18 cellular contexts compared by ENCODE assay signal in genomic region chr11:114260077-114260476, GRCh38. TPM values are rescaled to one million over a fixed set of nuclear protein-coding genes. Genes with fewer than 3 reads are reported as not detected.
DNase-seq lines count a peak whose midpoint lies in the region; ATAC-seq and TF ChIP-seq lines count a peak whose summit lies in the region.
"Had no signal": no experiment of that assay in that cellular context is flagged by ENCODE, and none has a peak within 500 bp of the region (broad histone marks: within the 10 kb centered on the region; RNA-seq: fewer than 3 reads in every experiment).

No MANE protein-coding gene starts in this region.

- peaks cover 57% of the 10 kb centered on the region for H3K4me1 Mint-ChIP-seq in brain

- peaks cover 9% of the 10 kb centered on the region for H3K27me3 Mint-ChIP-seq in brain
- H3K27me3 Mint-ChIP-seq: activated CD4-positive, alpha-beta memory T cell treated with anti-CD3 and anti-CD28 coated beads for 36 hours; progenitor cell of endocrine pancreas had no signal

- no peaks in the 10 kb centered on the region for H3K9me3 ChIP-seq in heart right ventricle
- H3K9me3 ChIP-seq in upper lobe of left lung = no peaks in the 10 kb centered on the region

- DNase-seq in heart right ventricle (no peak), Right ventricle myocardium superior (no peak), posterior vena cava (ENCODE audit: low spot score) (peak; percentile 76), upper lobe of left lung (no peak), NCI-H2227 (lab: John Stamatoyannopoulos, UW; ENCODE audit: unreplicated experiment) (no peak), T-helper 1 cell (no peak)
- DNase-seq: activated CD4-positive, alpha-beta memory T cell treated with anti-CD3 and anti-CD28 coated beads for 36 hours; activated naive CD8-positive, alpha-beta T cell treated with anti-CD3 and anti-CD28 coated beads, Interleukin-2, amount 10 ng/mL, durations not matched to agents 7 days and 5 days; activated T-cell treated with anti-CD3 and anti-CD28 coated beads, Interleukin-2, amount 50 U/mL, for 48 hours; central memory CD4-positive, alpha-beta T cell; EL; left colon; NK-92 treated with Interleukin-12 subunit alpha and Interleukin-12 subunit beta, amount 100 ng/mL, for 24 hours; RPMI8226; SW 1271 had no signal

- intact Hi-C loops in heart right ventricle (cut with DNase I) = loop anchor here in 9 of 10 donors (2.0 to 10.0 kb wide), 12 partner anchors 63 to 455 kb away; partner anchors contain the start of gene ZBTB16 (in 1 of the 9)
- intact Hi-C loops in Right ventricle myocardium superior (cut with DNase I) = loop anchor here (2.0 kb wide), 3 partner anchors 223 to 363 kb away; no protein-coding TSS in a partner anchor
- intact Hi-C loops in posterior vena cava (cut with DNase I) = loop anchor here (2.0 to 10.0 kb wide), 4 partner anchors 223 to 363 kb away; partner anchors contain the start of gene HTR3B (in 1 of the 2)

- WGBS in heart right ventricle, 2 donors = 82 to 97% methylated on average over 6 of the region's 6 CpGs
- 90 to 91% methylated on average over 6 of the region's 6 CpGs for WGBS in upper lobe of left lung, 2 donors

- no peak for TF ChIP-seq CTCF in heart right ventricle (IDR thresholded peaks at IDR 0.05)
- no peak for TF ChIP-seq CTCF in brain (conservative IDR thresholded peaks at IDR 0.05)
- TF ChIP-seq CTCF in upper lobe of left lung (IDR thresholded peaks at IDR 0.05) = no peak

- ATAC-seq in heart right ventricle = peak in 1 of 8 donors; percentile 0
- ATAC-seq in Right ventricle myocardium superior (ENCODE audit: poor library complexity) = no peak
- ATAC-seq in upper lobe of left lung (ENCODE audit: low FRiP score in 2 of 2) = no peak
- ATAC-seq in GM21367 (IDR thresholded peaks at IDR 0.05; ENCODE audit: unreplicated experiment) = no peak
- ATAC-seq: left colon had no signal

- H3K27me3 ChIP-seq in heart right ventricle (no peaks in the 10 kb centered on the region), upper lobe of left lung (no peaks in the 10 kb centered on the region)

- TF ChIP-seq POLR2A in upper lobe of left lung (IDR thresholded peaks at IDR 0.05) = no peak

- no peaks in the 10 kb centered on the region for H3K36me3 ChIP-seq in heart right ventricle
- H3K36me3 ChIP-seq in upper lobe of left lung = peaks cover 0 to 33% (median 12%) of the 10 kb centered on the region in 4 donors

- TF ChIP-seq EP300 in upper lobe of left lung (IDR thresholded peaks at IDR 0.05) = no peak

- no peaks in the 10 kb centered on the region for H3K36me3 Mint-ChIP-seq in brain
- H3K36me3 Mint-ChIP-seq: activated CD4-positive, alpha-beta memory T cell treated with anti-CD3 and anti-CD28 coated beads for 36 hours; activated naive CD8-positive, alpha-beta T cell treated with anti-CD3 and anti-CD28 coated beads, Interleukin-2, amount 10 ng/mL, durations not matched to agents 7 days and 5 days had no signal

- H3K9me3 Mint-ChIP-seq in brain = peaks cover 0 to 5% (median 0%) of the 10 kb centered on the region in 5 experiments
- H3K9me3 Mint-ChIP-seq: activated CD4-positive, alpha-beta memory T cell treated with anti-CD3 and anti-CD28 coated beads for 36 hours; activated naive CD8-positive, alpha-beta T cell treated with anti-CD3 and anti-CD28 coated beads, Interleukin-2, amount 10 ng/mL, durations not matched to agents 7 days and 5 days had no signal

- H3K4me1 ChIP-seq in heart right ventricle (peaks cover 20 to 66% (median 53%) of the 10 kb centered on the region in 9 donors), upper lobe of left lung (peaks cover 57 to 73% (median 58%) of the 10 kb centered on the region in 4 donors)

- H3K4me3 Mint-ChIP-seq in brain = peak overlapping the region in 2 of 5 experiments; percentile 20 to 24
- H3K4me3 Mint-ChIP-seq: activated CD4-positive, alpha-beta memory T cell treated with anti-CD3 and anti-CD28 coated beads for 36 hours; activated naive CD8-positive, alpha-beta T cell treated with anti-CD3 and anti-CD28 coated beads, Interleukin-2, amount 10 ng/mL, durations not matched to agents 7 days and 5 days had no signal

- peak overlapping the region in 6 of 10 donors; percentile 7 to 87 (median 35) for H3K27ac ChIP-seq in heart right ventricle
- H3K27ac ChIP-seq in upper lobe of left lung = peak overlapping the region in 3 of 4 donors; percentile 50 to 78 (median 78)

- peak overlapping the region in 3 of 5 experiments; percentile 18 to 86 (median 72) for H3K27ac Mint-ChIP-seq in brain
- H3K27ac Mint-ChIP-seq: activated CD4-positive, alpha-beta memory T cell treated with anti-CD3 and anti-CD28 coated beads for 36 hours; activated naive CD8-positive, alpha-beta T cell treated with anti-CD3 and anti-CD28 coated beads, Interleukin-2, amount 10 ng/mL, durations not matched to agents 7 days and 5 days; progenitor cell of endocrine pancreas had no signal

- H3K4me3 ChIP-seq in heart right ventricle = no peak overlapping the region
- H3K4me3 ChIP-seq in upper lobe of left lung = no peak overlapping the region

RNA-seq across cellular contexts. Expression of gene NNMT, which starts 36.1 kb away (rescaled TPM):
- 100 to 1,000 TPM in 1 of 10 donors, 10 to 100 TPM in 8, 1 to 10 TPM in 1; 6.9 to 111 (median 19.8) TPM for total RNA-seq in heart right ventricle
- 100 to 1,000 TPM in 1 of 2 donors, 10 to 100 TPM in 1; 83.2 to 114 TPM for polyA plus RNA-seq in heart right ventricle
- 29.8 TPM for total RNA-seq in Right ventricle myocardium superior
- polyA plus RNA-seq in brain (ENCODE audit: insufficient read depth, low read depth, low replicate concordance) = 3.6 TPM
- total RNA-seq in posterior vena cava = 100 to 1,000 TPM; 631 to 647 TPM
- 100 to 1,000 TPM in 5 of 6 donors, 10 to 100 TPM in 1; 93.4 to 383 (median 208) TPM for total RNA-seq in upper lobe of left lung
- total RNA-seq: activated CD4-positive, alpha-beta memory T cell treated with anti-CD3 and anti-CD28 coated beads for 36 hours; activated naive CD8-positive, alpha-beta T cell treated with anti-CD3 and anti-CD28 coated beads, Interleukin-2, amount 10 ng/mL, durations not matched to agents 7 days and 5 days had no signal
